In the genomic region with DNA sequence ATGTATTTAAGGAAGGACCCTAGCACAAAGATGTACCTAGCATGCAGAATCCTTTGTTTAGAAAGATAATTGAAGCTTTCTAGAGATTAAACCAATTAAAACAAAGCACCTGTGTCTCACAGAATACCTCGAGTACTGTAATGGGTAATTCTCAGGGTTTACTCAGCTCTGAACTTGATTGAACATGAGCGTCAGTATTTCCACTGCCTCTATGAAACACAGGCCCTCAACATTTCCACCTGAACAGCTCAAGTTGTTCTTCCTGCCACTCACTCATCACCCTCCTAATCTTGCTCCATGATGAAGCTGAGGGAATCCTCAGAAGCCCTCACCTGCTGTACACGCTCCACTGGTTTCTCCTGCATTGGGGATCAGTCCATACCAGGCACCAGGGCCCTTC, we compare ENCODE assay signal across 25 cellular contexts.
"Had no signal": no experiment of that assay in that cellular context is flagged by ENCODE, and none has a peak within 500 bp of the region (broad histone marks: within the 10 kb centered on the region; RNA-seq: fewer than 3 reads in every experiment).

No MANE protein-coding gene starts in this region.

- H3K4me1 Mint-ChIP-seq: memory B cell, natural killer cell had no signal

- H3K9me3 Mint-ChIP-seq: dendritic cell treated with granulocyte-macrophage colony-stimulating factor and Interleukin-4, amounts not matched to agents 40 ng/mL and 50 ng/mL, for 4 days; memory B cell had no signal

- DNase-seq: colonic mucosa; effector memory CD4-positive, alpha-beta T cell; foreskin keratinocyte; heart left ventricle; kidney; natural killer cell; right lobe of liver; small intestine; stimulated activated CD4-positive, alpha-beta T cell treated with anti-CD3 and anti-CD28 coated beads, Interleukin-15, amount 100 ng/mL, for 24 hours; stimulated activated CD4-positive, alpha-beta T cell treated with anti-CD3 and anti-CD28 coated beads, Interleukin-2, amount 100 ng/mL, for 48 hours; stimulated activated naive CD4-positive, alpha-beta T cell treated with Interleukin-2 at 50 U/mL for 16 hours; upper lobe of right lung; uterus had no signal

- H3K4me2 ChIP-seq: hepatocyte had no signal

- H3K27ac ChIP-seq: colonic mucosa, esophagus muscularis mucosa, foreskin keratinocyte, gastroesophageal sphincter, heart left ventricle, hepatocyte, parathyroid adenoma, right lobe of liver, thoracic aorta, tibial nerve, upper lobe of right lung, uterus had no signal

- H3K9ac ChIP-seq: parathyroid adenoma had no signal

- H2AFZ ChIP-seq: hepatocyte, parathyroid adenoma had no signal

- H3K27ac Mint-ChIP-seq: dendritic cell treated with granulocyte-macrophage colony-stimulating factor and Interleukin-4, amounts not matched to agents 40 ng/mL and 50 ng/mL, for 4 days; memory B cell; natural killer cell; progenitor cell of endocrine pancreas had no signal

- H3K4me3 Mint-ChIP-seq: dendritic cell treated with granulocyte-macrophage colony-stimulating factor and Interleukin-4, amounts not matched to agents 40 ng/mL and 50 ng/mL, for 4 days; memory B cell; natural killer cell; neural crest cell had no signal

- H3K79me2 ChIP-seq: hepatocyte, parathyroid adenoma had no signal

- H3K4me1 ChIP-seq: colonic mucosa, esophagus muscularis mucosa, foreskin keratinocyte, gastroesophageal sphincter, heart left ventricle, parathyroid adenoma, right lobe of liver, tibial nerve, uterus had no signal

- H3K36me3 ChIP-seq: colonic mucosa, esophagus muscularis mucosa, gastroesophageal sphincter, heart left ventricle, right lobe of liver, thoracic aorta, tibial nerve, upper lobe of right lung, uterus had no signal

- H3K36me3 Mint-ChIP-seq: memory B cell, natural killer cell had no signal

- H3K4me3 ChIP-seq: colonic mucosa, esophagus muscularis mucosa, gastroesophageal sphincter, heart left ventricle, hepatocyte, lung, right lobe of liver, thoracic aorta, tibial nerve, upper lobe of right lung, uterus had no signal

- H3K27me3 ChIP-seq: colonic mucosa, esophagus muscularis mucosa, gastroesophageal sphincter, heart left ventricle, hepatocyte, right lobe of liver, tibial nerve, upper lobe of right lung, uterus had no signal

- H3K9me3 ChIP-seq: colonic mucosa, esophagus muscularis mucosa, gastroesophageal sphincter, right lobe of liver, thoracic aorta, upper lobe of right lung, uterus had no signal

- ATAC-seq: foreskin keratinocyte, gastroesophageal sphincter, heart left ventricle, left lobe of liver, natural killer cell, right lobe of liver, upper lobe of right lung had no signal
